1 cellular context compared by ENCODE assay signal in the genomic region with DNA sequence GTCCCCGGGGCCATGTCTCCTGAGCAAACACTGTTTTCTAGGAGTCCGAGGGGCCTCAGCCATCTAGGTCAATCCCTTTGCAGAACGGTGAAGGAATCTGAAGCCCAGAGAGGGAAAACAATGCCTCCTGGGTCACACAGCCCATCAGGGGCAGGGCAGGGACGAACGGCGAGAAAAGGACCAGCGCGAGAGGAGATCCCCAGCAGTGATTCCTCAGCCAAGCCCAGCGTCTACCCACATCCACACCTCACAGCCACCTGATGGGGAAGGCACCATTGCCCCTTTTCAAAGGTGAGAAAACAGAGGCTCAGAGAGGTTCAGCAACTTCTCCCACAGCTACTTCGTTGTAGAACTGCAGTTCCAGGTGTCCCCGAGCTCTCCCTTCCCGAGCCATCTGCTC.
TF ChIP-seq lines count a peak whose summit lies in the region.

No MANE protein-coding gene starts in this region.

TF ChIP-seq in H1, 55 proteins besides CTCF, POLR2A, EP300 and RAD21:
- TF ChIP-seq FOSL1 (IDR thresholded peaks at IDR 0.05; ENCODE audit: insufficient read depth, low read depth, low read length) (no peak), CEBPB (IDR thresholded peaks at IDR 0.05; ENCODE audit: low read depth, low read length) (no peak), TBP (IDR thresholded peaks at IDR 0.05; ENCODE audit: low read depth, low read length) (no peak), SIRT6 (IDR thresholded peaks at IDR 0.05; ENCODE audit: low read length) (no peak), RBBP5 (IDR thresholded peaks at IDR 0.05; ENCODE audit: borderline replicate concordance, low read depth, low read length) (no peak), BRCA1 (IDR thresholded peaks at IDR 0.05; ENCODE audit: low read depth, low read length) (no peak), RNF2 (IDR thresholded peaks at IDR 0.05; ENCODE audit: borderline replicate concordance, low read depth, low read length, missing control alignments, poor library complexity, severe bottlenecking) (no peak), CHD1 (IDR thresholded peaks at IDR 0.05; ENCODE audit: low read depth, low read length) (no peak), CBX8 (IDR thresholded peaks at IDR 0.05; ENCODE audit: borderline replicate concordance, low read depth, low read length) (no peak), KDM1A (IDR thresholded peaks at IDR 0.05; ENCODE audit: borderline replicate concordance, low read length) (no peak), SIX5 (IDR thresholded peaks at IDR 0.05; ENCODE audit: low read depth, low read length) (no peak), BACH1 (IDR thresholded peaks at IDR 0.05; ENCODE audit: low read length) (no peak)
- TF ChIP-seq, protein P1, sequence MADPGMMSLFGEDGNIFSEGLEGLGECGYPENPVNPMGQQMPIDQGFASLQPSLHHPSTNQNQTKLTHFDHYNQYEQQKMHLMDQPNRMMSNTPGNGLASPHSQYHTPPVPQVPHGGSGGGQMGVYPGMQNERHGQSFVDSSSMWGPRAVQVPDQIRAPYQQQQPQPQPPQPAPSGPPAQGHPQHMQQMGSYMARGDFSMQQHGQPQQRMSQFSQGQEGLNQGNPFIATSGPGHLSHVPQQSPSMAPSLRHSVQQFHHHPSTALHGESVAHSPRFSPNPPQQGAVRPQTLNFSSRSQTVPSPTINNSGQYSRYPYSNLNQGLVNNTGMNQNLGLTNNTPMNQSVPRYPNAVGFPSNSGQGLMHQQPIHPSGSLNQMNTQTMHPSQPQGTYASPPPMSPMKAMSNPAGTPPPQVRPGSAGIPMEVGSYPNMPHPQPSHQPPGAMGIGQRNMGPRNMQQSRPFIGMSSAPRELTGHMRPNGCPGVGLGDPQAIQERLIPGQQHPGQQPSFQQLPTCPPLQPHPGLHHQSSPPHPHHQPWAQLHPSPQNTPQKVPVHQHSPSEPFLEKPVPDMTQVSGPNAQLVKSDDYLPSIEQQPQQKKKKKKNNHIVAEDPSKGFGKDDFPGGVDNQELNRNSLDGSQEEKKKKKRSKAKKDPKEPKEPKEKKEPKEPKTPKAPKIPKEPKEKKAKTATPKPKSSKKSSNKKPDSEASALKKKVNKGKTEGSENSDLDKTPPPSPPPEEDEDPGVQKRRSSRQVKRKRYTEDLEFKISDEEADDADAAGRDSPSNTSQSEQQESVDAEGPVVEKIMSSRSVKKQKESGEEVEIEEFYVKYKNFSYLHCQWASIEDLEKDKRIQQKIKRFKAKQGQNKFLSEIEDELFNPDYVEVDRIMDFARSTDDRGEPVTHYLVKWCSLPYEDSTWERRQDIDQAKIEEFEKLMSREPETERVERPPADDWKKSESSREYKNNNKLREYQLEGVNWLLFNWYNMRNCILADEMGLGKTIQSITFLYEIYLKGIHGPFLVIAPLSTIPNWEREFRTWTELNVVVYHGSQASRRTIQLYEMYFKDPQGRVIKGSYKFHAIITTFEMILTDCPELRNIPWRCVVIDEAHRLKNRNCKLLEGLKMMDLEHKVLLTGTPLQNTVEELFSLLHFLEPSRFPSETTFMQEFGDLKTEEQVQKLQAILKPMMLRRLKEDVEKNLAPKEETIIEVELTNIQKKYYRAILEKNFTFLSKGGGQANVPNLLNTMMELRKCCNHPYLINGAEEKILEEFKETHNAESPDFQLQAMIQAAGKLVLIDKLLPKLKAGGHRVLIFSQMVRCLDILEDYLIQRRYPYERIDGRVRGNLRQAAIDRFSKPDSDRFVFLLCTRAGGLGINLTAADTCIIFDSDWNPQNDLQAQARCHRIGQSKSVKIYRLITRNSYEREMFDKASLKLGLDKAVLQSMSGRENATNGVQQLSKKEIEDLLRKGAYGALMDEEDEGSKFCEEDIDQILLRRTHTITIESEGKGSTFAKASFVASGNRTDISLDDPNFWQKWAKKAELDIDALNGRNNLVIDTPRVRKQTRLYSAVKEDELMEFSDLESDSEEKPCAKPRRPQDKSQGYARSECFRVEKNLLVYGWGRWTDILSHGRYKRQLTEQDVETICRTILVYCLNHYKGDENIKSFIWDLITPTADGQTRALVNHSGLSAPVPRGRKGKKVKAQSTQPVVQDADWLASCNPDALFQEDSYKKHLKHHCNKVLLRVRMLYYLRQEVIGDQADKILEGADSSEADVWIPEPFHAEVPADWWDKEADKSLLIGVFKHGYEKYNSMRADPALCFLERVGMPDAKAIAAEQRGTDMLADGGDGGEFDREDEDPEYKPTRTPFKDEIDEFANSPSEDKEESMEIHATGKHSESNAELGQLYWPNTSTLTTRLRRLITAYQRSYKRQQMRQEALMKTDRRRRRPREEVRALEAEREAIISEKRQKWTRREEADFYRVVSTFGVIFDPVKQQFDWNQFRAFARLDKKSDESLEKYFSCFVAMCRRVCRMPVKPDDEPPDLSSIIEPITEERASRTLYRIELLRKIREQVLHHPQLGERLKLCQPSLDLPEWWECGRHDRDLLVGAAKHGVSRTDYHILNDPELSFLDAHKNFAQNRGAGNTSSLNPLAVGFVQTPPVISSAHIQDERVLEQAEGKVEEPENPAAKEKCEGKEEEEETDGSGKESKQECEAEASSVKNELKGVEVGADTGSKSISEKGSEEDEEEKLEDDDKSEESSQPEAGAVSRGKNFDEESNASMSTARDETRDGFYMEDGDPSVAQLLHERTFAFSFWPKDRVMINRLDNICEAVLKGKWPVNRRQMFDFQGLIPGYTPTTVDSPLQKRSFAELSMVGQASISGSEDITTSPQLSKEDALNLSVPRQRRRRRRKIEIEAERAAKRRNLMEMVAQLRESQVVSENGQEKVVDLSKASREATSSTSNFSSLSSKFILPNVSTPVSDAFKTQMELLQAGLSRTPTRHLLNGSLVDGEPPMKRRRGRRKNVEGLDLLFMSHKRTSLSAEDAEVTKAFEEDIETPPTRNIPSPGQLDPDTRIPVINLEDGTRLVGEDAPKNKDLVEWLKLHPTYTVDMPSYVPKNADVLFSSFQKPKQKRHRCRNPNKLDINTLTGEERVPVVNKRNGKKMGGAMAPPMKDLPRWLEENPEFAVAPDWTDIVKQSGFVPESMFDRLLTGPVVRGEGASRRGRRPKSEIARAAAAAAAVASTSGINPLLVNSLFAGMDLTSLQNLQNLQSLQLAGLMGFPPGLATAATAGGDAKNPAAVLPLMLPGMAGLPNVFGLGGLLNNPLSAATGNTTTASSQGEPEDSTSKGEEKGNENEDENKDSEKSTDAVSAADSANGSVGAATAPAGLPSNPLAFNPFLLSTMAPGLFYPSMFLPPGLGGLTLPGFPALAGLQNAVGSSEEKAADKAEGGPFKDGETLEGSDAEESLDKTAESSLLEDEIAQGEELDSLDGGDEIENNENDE (IDR thresholded peaks at IDR 0.05; ENCODE audit: insufficient replicate concordance, low read length): no peak
TF ChIP-seq in H1: peak in this region for 0.
